2 cellular contexts compared by ENCODE assay signal in the genomic region with DNA sequence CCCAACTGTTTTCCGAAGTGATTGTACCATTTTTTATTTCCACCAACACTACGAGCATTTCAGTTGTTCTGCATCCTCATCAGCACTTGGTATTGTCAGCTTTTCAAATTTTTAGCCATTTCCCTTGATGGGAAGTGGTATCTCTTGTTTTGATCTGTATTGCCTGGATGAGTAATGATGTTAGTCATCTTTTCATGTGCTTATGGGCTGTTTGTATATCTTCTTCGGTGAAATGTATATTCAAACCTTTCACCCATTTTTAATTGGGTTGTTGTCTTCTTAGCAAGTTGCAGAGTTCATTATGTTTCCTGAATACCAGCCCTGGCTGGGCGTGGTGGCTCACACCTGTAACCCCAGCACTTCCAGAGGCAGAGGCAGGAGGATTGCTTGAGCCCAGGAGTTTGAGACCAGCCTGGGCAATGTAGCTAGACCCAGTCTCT.
TF ChIP-seq lines count a peak whose summit lies in the region.

No MANE protein-coding gene starts in this region.

TF ChIP-seq in HepG2, 621 proteins besides CTCF, POLR2A, EP300 and RAD21:
- TF ChIP-seq ZNF121 (CRISPR knock-in tag; IDR thresholded peaks at IDR 0.05) = 0 out of 2 replicates have a peak, but pooled peaks have one; percentile 11
- no peak for TF ChIP-seq ZNF30 (CRISPR knock-in tag; IDR thresholded peaks at IDR 0.05)
- peak; percentile 96 for TF ChIP-seq ZNF7 (CRISPR knock-in tag; IDR thresholded peaks at IDR 0.05)
- no peak for TF ChIP-seq NCOR1 (IDR thresholded peaks at IDR 0.05; ENCODE audit: borderline replicate concordance, low read length)

TF ChIP-seq in endothelial cell of umbilical vein, 7 proteins besides CTCF, POLR2A, EP300 and RAD21:
- TF ChIP-seq EZH2 (IDR thresholded peaks at IDR 0.05; ENCODE audit: borderline replicate concordance, low read depth, low read length, severe bottlenecking) = no peak
- TF ChIP-seq JUN (IDR thresholded peaks at IDR 0.05; ENCODE audit: borderline replicate concordance, insufficient read depth, insufficient read length, low read depth) = peak; percentile 21
- TF ChIP-seq FOS (IDR thresholded peaks at IDR 0.05; ENCODE audit: borderline replicate concordance, insufficient read depth, low read length) = peak; percentile 54
- peak; percentile 85 for TF ChIP-seq GATA2 (IDR thresholded peaks at IDR 0.05; ENCODE audit: insufficient read depth, insufficient read length, low read depth, low read length)
- TF ChIP-seq MYC (IDR thresholded peaks at IDR 0.05; ENCODE audit: low read depth, low read length) = no peak
- TF ChIP-seq, protein P1, sequence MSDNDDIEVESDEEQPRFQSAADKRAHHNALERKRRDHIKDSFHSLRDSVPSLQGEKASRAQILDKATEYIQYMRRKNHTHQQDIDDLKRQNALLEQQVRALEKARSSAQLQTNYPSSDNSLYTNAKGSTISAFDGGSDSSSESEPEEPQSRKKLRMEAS (IDR thresholded peaks at IDR 0.05; ENCODE audit: insufficient read depth, insufficient read length) = no peak
TF ChIP-seq in endothelial cell of umbilical vein: peak in this region for 3.
